Comparison of ENCODE assay signal across 19 cellular contexts in the genomic region with DNA sequence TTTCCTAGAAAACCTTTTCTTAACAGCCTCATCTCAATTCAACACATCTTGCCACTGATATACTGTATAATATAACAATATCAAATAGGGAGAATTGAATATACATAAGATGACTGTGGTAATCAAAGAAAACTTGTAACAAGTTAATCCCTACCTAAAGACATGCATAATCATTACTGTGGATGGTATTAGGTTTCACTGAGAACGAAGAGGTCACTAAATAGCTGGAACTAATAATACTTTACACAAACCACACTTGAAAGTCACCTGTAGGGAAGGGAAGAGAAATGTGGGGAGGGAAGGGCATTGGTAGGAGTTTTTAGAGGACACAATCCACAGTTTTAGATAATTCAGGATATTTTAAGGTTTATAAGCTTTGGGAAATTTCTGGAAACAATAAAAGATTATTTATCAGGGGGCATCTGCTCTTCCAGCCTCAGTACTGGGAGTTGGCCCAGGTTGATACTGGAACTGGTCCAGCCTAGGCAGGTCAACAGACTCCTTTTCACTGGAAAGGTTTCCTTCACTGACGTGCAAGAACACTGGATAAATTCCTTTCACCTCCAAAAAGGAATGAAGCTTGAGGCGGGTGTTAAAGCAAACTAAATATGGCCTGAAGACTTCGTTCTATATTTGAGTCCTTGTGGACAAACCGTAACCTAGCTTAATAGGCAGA.
"Had no signal": no experiment of that assay in that cellular context is flagged by ENCODE, and none has a peak within 500 bp of the region (broad histone marks: within the 10 kb centered on the region; RNA-seq: fewer than 3 reads in every experiment).

No MANE protein-coding gene starts in this region.

- H3K27ac ChIP-seq: coronary artery, esophagus squamous epithelium, right atrium auricular region had no signal

- H3K36me3 Mint-ChIP-seq: activated CD4-positive, alpha-beta memory T cell treated with anti-CD3 and anti-CD28 coated beads for 36 hours; activated CD8-positive, alpha-beta memory T cell treated with anti-CD3 and anti-CD28 coated beads, Interleukin-2, amount 10 ng/mL, durations not matched to agents 7 days and 5 days; activated naive CD4-positive, alpha-beta T cell treated with anti-CD3 and anti-CD28 coated beads, Interleukin-2, amount 50 U/mL, for 24 hours; natural killer cell treated with Interleukin-12 subunit alpha and Interleukin-12 subunit beta and Interleukin-15 and Interleukin-18, amount 100 ng/mL, for 72 hours had no signal

- H3K36me3 ChIP-seq: esophagus squamous epithelium, right atrium auricular region had no signal

- H3K27me3 Mint-ChIP-seq: activated CD4-positive, alpha-beta memory T cell treated with anti-CD3 and anti-CD28 coated beads for 36 hours; activated naive CD4-positive, alpha-beta T cell treated with anti-CD3 and anti-CD28 coated beads, Interleukin-2, amount 50 U/mL, for 24 hours; activated T-cell treated with anti-CD3 and anti-CD28 coated beads, Interleukin-2, amount 50 U/mL, for 24 hours had no signal

- H3K4me3 Mint-ChIP-seq: activated CD4-positive, alpha-beta memory T cell treated with anti-CD3 and anti-CD28 coated beads for 36 hours; activated CD8-positive, alpha-beta memory T cell treated with anti-CD3 and anti-CD28 coated beads, Interleukin-2, amount 10 ng/mL, durations not matched to agents 7 days and 5 days; activated naive CD4-positive, alpha-beta T cell treated with anti-CD3 and anti-CD28 coated beads, Interleukin-2, amount 50 U/mL, for 24 hours; activated T-cell treated with anti-CD3 and anti-CD28 coated beads, Interleukin-2, amount 50 U/mL, for 24 hours; natural killer cell treated with Interleukin-12 subunit alpha and Interleukin-12 subunit beta and Interleukin-15 and Interleukin-18, amount 100 ng/mL, for 72 hours had no signal

- H3K4me3 ChIP-seq: coronary artery, esophagus squamous epithelium, right atrium auricular region, skin epidermis had no signal

- ATAC-seq: activated CD8-positive, alpha-beta memory T cell treated with anti-CD3 and anti-CD28 coated beads, Interleukin-2, amount 10 ng/mL, durations not matched to agents 7 days and 5 days; natural killer cell treated with Interleukin-12 subunit alpha and Interleukin-12 subunit beta and Interleukin-15 and Interleukin-18, amount 100 ng/mL, for 72 hours had no signal

- H3K27ac Mint-ChIP-seq: activated CD4-positive, alpha-beta memory T cell treated with anti-CD3 and anti-CD28 coated beads for 36 hours; activated CD8-positive, alpha-beta memory T cell treated with anti-CD3 and anti-CD28 coated beads, Interleukin-2, amount 10 ng/mL, durations not matched to agents 7 days and 5 days; activated naive CD4-positive, alpha-beta T cell treated with anti-CD3 and anti-CD28 coated beads, Interleukin-2, amount 50 U/mL, for 24 hours; activated T-cell treated with anti-CD3 and anti-CD28 coated beads, Interleukin-2, amount 50 U/mL, for 24 hours; natural killer cell treated with Interleukin-12 subunit alpha and Interleukin-12 subunit beta and Interleukin-15 and Interleukin-18, amount 100 ng/mL, for 72 hours had no signal

- DNase-seq: activated CD4-positive, alpha-beta memory T cell treated with anti-CD3 and anti-CD28 coated beads for 36 hours; activated CD4-positive, alpha-beta T cell treated with anti-CD3 and anti-CD28 coated beads for 1 hour; activated CD8-positive, alpha-beta memory T cell treated with anti-CD3 and anti-CD28 coated beads, Interleukin-2, amount 10 ng/mL, durations not matched to agents 7 days and 5 days; activated effector memory CD4-positive, alpha-beta T cell treated with Interleukin-2 at 50 U/mL for 16 hours; activated T-cell treated with anti-CD3 and anti-CD28 coated beads, Interleukin-2, amount 50 U/mL, for 24 hours; effector CD4-positive, alpha-beta T cell; esophagus squamous epithelium; hippocampal formation; kidney glomerular epithelial cell; nucleus accumbens; stimulated activated CD4-positive, alpha-beta T cell treated with anti-CD3 and anti-CD28 coated beads, Interleukin-4, amount 100 ng/mL, for 24 hours; stimulated activated naive CD4-positive, alpha-beta T cell; T-helper 9 cell; trophoblast cell had no signal

- H3K4me1 ChIP-seq: right atrium auricular region had no signal

- H3K9me3 Mint-ChIP-seq: activated CD4-positive, alpha-beta memory T cell treated with anti-CD3 and anti-CD28 coated beads for 36 hours; activated naive CD4-positive, alpha-beta T cell treated with anti-CD3 and anti-CD28 coated beads, Interleukin-2, amount 50 U/mL, for 24 hours; activated T-cell treated with anti-CD3 and anti-CD28 coated beads, Interleukin-2, amount 50 U/mL, for 24 hours; natural killer cell treated with Interleukin-12 subunit alpha and Interleukin-12 subunit beta and Interleukin-15 and Interleukin-18, amount 100 ng/mL, for 72 hours had no signal

- H3K27me3 ChIP-seq: esophagus squamous epithelium, right atrium auricular region had no signal

- H3K9me3 ChIP-seq: esophagus squamous epithelium, right atrium auricular region had no signal
